8 cellular contexts compared by ENCODE assay signal in genomic region chr6:154249499-154250298, GRCh38.
DNase-seq lines count a peak whose midpoint lies in the region; ATAC-seq and FAIRE-seq lines count a peak whose summit lies in the region.

No MANE protein-coding gene starts in this region.

- H3K4me3 ChIP-seq in CD4-positive, alpha-beta memory T cell (ENCODE audit: low read length in 2 of 2), result peak overlapping the region in 1 of 2 donors; percentile 39
- H3K4me3 ChIP-seq in H7 (ENCODE audit: insufficient read depth, low read depth, low read length), result no peak overlapping the region

- H3K4me1 ChIP-seq in CD4-positive, alpha-beta memory T cell (ENCODE audit: insufficient read depth, low read length), result peaks cover 51% of the 10 kb centered on the region

- no peaks in the 10 kb centered on the region for H3K27me3 Mint-ChIP-seq in CD4-positive, alpha-beta memory T cell
- no peaks in the 10 kb centered on the region for H3K27me3 Mint-ChIP-seq in activated naive CD8-positive, alpha-beta T cell treated with anti-CD3 and anti-CD28 coated beads, Interleukin-2, amount 10 ng/mL, durations not matched to agents 7 days and 5 days

- peak overlapping the region; percentile 77 to 91 (median 82) for H3K4me3 Mint-ChIP-seq in CD4-positive, alpha-beta memory T cell
- H3K4me3 Mint-ChIP-seq in activated naive CD8-positive, alpha-beta T cell treated with anti-CD3 and anti-CD28 coated beads, Interleukin-2, amount 10 ng/mL, durations not matched to agents 7 days and 5 days, result peak overlapping the region; percentile 75

- DNase-seq in CD4-positive, alpha-beta memory T cell, result peak; percentile 67 to 78 (median 71)
- DNase-seq in activated naive CD8-positive, alpha-beta T cell treated with anti-CD3 and anti-CD28 coated beads, Interleukin-2, amount 10 ng/mL, durations not matched to agents 7 days and 5 days, result peak; percentile 44
- no peak for DNase-seq in SKM-1 treated with dmso at 0.1 percent for 144 hours (lab: John Stamatoyannopoulos, UW; ENCODE audit: unreplicated experiment)
- no peak for DNase-seq in H7
- no peak for DNase-seq in HTR-8/SVneo (ENCODE audit: insufficient read length, low spot score)

- H3K27ac ChIP-seq in CD4-positive, alpha-beta memory T cell (ENCODE audit: low read depth, low read length), result peak overlapping the region; percentile 76

- no peaks in the 10 kb centered on the region for H3K27me3 ChIP-seq in CD4-positive, alpha-beta memory T cell (ENCODE audit: insufficient read depth, low read length)
- H3K27me3 ChIP-seq in H7 (ENCODE audit: control insufficient read depth, insufficient read depth, low read length), result no peaks in the 10 kb centered on the region

- POLR2A ChIA-PET in CD4-positive, alpha-beta memory T cell (lab: Charles Lee; ENCODE audit: partially characterized antibody), result interaction anchor here (0.6 to 8.9 kb wide), 11 partner anchors 9 to 94 kb away, joined by 3 to 93 read pairs (median 6); no protein-coding TSS in a partner anchor
- POLR2A ChIA-PET in activated naive CD8-positive, alpha-beta T cell treated with anti-CD3 and anti-CD28 coated beads, Interleukin-2, amount 10 ng/mL, durations not matched to agents 7 days and 5 days (lab: Charles Lee), result interaction anchor here (1.1 to 1.6 kb wide), 5 partner anchors 17 to 1267 kb away, joined by 3 to 7 read pairs (median 3); partner anchors contain the start of gene FBXO5

- CTCF ChIA-PET in CD4-positive, alpha-beta memory T cell (lab: Charles Lee; ENCODE audit: partially characterized antibody), result interaction anchor here (1.2 to 10.6 kb wide), 4 partner anchors 17 to 96 kb away, joined by 3 to 113 read pairs (median 6); no protein-coding TSS in a partner anchor

- ATAC-seq in GM19395 (IDR thresholded peaks at IDR 0.05; ENCODE audit: unreplicated experiment) (peak; percentile 80), HG03378 (IDR thresholded peaks at IDR 0.05; ENCODE audit: unreplicated experiment) (peak; percentile 82), esophagus mucosa (no peak)
- ATAC-seq in activated naive CD8-positive, alpha-beta T cell treated with anti-CD3 and anti-CD28 coated beads, Interleukin-2, amount 10 ng/mL, durations not matched to agents 7 days and 5 days (ENCODE audit: low read depth), result peak; percentile 58

- H3K9me3 Mint-ChIP-seq in CD4-positive, alpha-beta memory T cell, result peaks cover 0 to 5% (median 3%) of the 10 kb centered on the region in 8 donors
- H3K9me3 Mint-ChIP-seq in activated naive CD8-positive, alpha-beta T cell treated with anti-CD3 and anti-CD28 coated beads, Interleukin-2, amount 10 ng/mL, durations not matched to agents 7 days and 5 days, result peaks cover 6% of the 10 kb centered on the region

- peaks cover 12 to 25% of the 10 kb centered on the region in 2 donors for H3K36me3 Mint-ChIP-seq in CD4-positive, alpha-beta memory T cell
- H3K36me3 Mint-ChIP-seq in activated naive CD8-positive, alpha-beta T cell treated with anti-CD3 and anti-CD28 coated beads, Interleukin-2, amount 10 ng/mL, durations not matched to agents 7 days and 5 days, result peaks cover 4% of the 10 kb centered on the region

- no peaks in the 10 kb centered on the region for H3K9me3 ChIP-seq in CD4-positive, alpha-beta memory T cell (ENCODE audit: control insufficient read depth in 1 of 2, low read length in 2 of 2)

- H3K4me1 Mint-ChIP-seq in CD4-positive, alpha-beta memory T cell, result peaks cover 45 to 80% (median 59%) of the 10 kb centered on the region in 4 donors
- H3K4me1 Mint-ChIP-seq in activated naive CD8-positive, alpha-beta T cell treated with anti-CD3 and anti-CD28 coated beads, Interleukin-2, amount 10 ng/mL, durations not matched to agents 7 days and 5 days, result peaks cover 59% of the 10 kb centered on the region

- no peaks in the 10 kb centered on the region for H3K36me3 ChIP-seq in CD4-positive, alpha-beta memory T cell (ENCODE audit: insufficient read depth, low read length)
- H3K36me3 ChIP-seq in H7 (replicated peaks; ENCODE audit: control insufficient read depth, insufficient read depth, low read length), result no peaks in the 10 kb centered on the region

- intact Hi-C loops in CD4-positive, alpha-beta memory T cell (cut with micrococcal nuclease), result loop anchor here (2.0 to 10.0 kb wide), 5 partner anchors 17 to 1245 kb away; partner anchors contain the start of genes MTRF1L, SCAF8 and TFB1M

- peak overlapping the region; percentile 89 to 96 (median 94) for H3K27ac Mint-ChIP-seq in CD4-positive, alpha-beta memory T cell
- H3K27ac Mint-ChIP-seq in activated naive CD8-positive, alpha-beta T cell treated with anti-CD3 and anti-CD28 coated beads, Interleukin-2, amount 10 ng/mL, durations not matched to agents 7 days and 5 days, result peak overlapping the region; percentile 93

- FAIRE-seq in HTR-8/SVneo (lab: Jason Lieb, UNC), result no peak

Comparison
In these comparisons a context has a peak if more than half of its experiments do, and no peak if none do; other contexts are left out.
1. DNase-seq: peak in CD4-positive, alpha-beta memory T cell (5 of 5) and activated naive CD8-positive, alpha-beta T cell treated with anti-CD3 and anti-CD28 coated beads, Interleukin-2, amount 10 ng/mL, durations not matched to agents 7 days and 5 days (single experiment); none in SKM-1 treated with dmso at 0.1 percent for 144 hours (single experiment), H7 (single experiment) and HTR-8/SVneo (single experiment).